19 cellular contexts compared by ENCODE assay signal in genomic region chr14:105495990-105496830, GRCh38. TPM values are rescaled to one million over a fixed set of nuclear protein-coding genes. Genes with fewer than 3 reads are reported as not detected.
DNase-seq lines count a peak whose midpoint lies in the region; TF ChIP-seq lines count a peak whose summit lies in the region.
"Had no signal": no experiment of that assay in that cellular context is flagged by ENCODE, and none has a peak within 500 bp of the region (broad histone marks: within the 10 kb centered on the region; RNA-seq: fewer than 3 reads in every experiment).

No MANE protein-coding gene starts in this region.

- peaks cover 13% of the 10 kb centered on the region for H3K36me3 ChIP-seq in GM06990 (ENCODE audit: control insufficient read depth, insufficient read depth, low read length)

- H3K27me3 ChIP-seq in GM06990 (replicated peaks; ENCODE audit: control insufficient read depth, insufficient read depth, low read length) = no peaks in the 10 kb centered on the region
- H3K27me3 ChIP-seq: stomach had no signal

- DNase-seq in GM06990 (ENCODE audit: extremely low read depth, insufficient read length) (peak; percentile 13), coronary artery (ENCODE audit: low spot score) (peak; percentile 73), myocyte (ENCODE audit: low read depth) (peak; percentile 54), RPMI8226 (no peak), GM13976 (ENCODE audit: low spot score) (no peak), glomerular visceral epithelial cell (ENCODE audit: extremely low spot score) (no peak)
- DNase-seq: activated gamma-delta T cell; amniotic stem cell; DMS79; foreskin melanocyte; hypothalamus; IMR-90; midbrain; NCI-H1436; NCI-H524 treated with DMSO at 0.1 percent for 48 hours; stimulated activated CD4-positive, alpha-beta T cell treated with anti-CD3 and anti-CD28 coated beads, Interleukin-4, amount 100 ng/mL, for 1 hour; stomach had no signal

- in situ Hi-C loops in GM13976 (cut with MboI; ENCODE audit: low sequenced_read_pairs, unreplicated experiment) = no loop called here

- no peak overlapping the region for H3K4me3 ChIP-seq in GM06990 (replicated peaks; ENCODE audit: low read depth, low read length)
- no peak overlapping the region for H3K4me3 ChIP-seq in coronary artery
- H3K4me3 ChIP-seq: stomach had no signal

- H3K27ac ChIP-seq in C4-2B (peak overlapping the region; percentile 83), coronary artery (no peak overlapping the region)
- H3K27ac ChIP-seq: stomach had no signal

- TF ChIP-seq CTCF in C4-2B (conservative IDR thresholded peaks at IDR 0.05) (no peak), GM06990 (IDR thresholded peaks at IDR 0.05; ENCODE audit: insufficient read depth, low read length, poor library complexity, severe bottlenecking) (no peak), coronary artery (IDR thresholded peaks at IDR 0.05) (no peak), GM13976 (IDR thresholded peaks at IDR 0.05; ENCODE audit: borderline replicate concordance, control extremely low read depth, extremely low read depth, insufficient read depth, missing control alignments) (no peak)

RNA-seq across cellular contexts. Expression of gene TEDC1, which starts 5.2 kb away (rescaled TPM):
- total RNA-seq in myocyte = 9.3 and 14.4 TPM in 2 replicates
- polyA plus RNA-seq in myocyte (2012) = 12.6 TPM

RNA-seq across cellular contexts. Expression of gene CRIP1, which starts 9.5 kb away (rescaled TPM):
- 0.99 and 2.6 TPM in 2 replicates for total RNA-seq in myocyte
- polyA plus RNA-seq in myocyte (2012) = 68.3 TPM
- total RNA-seq: IMR-90, MCF 10A had no signal

RNA-seq across cellular contexts. Expression of gene CRIP2, which starts 21.6 kb away (rescaled TPM):
- 586 and 856 TPM in 2 replicates for total RNA-seq in myocyte
- 418 TPM for polyA plus RNA-seq in myocyte (2012)

RNA-seq across cellular contexts. Expression of gene TMEM121, which starts 30.2 kb away (rescaled TPM):
- 3.9 and 5.3 TPM in 2 replicates for total RNA-seq in myocyte
- polyA plus RNA-seq in myocyte (2012) = 2.3 TPM

Comparison
In these comparisons a context has a peak if more than half of its experiments do, and no peak if none do; other contexts are left out.
1. DNase-seq: peak in GM06990 (single experiment), coronary artery (single experiment) and myocyte (single experiment); none in RPMI8226 (single experiment), GM13976 (single experiment) and glomerular visceral epithelial cell (single experiment).